ENCODE assay signal across 25 cellular contexts in the genomic region with DNA sequence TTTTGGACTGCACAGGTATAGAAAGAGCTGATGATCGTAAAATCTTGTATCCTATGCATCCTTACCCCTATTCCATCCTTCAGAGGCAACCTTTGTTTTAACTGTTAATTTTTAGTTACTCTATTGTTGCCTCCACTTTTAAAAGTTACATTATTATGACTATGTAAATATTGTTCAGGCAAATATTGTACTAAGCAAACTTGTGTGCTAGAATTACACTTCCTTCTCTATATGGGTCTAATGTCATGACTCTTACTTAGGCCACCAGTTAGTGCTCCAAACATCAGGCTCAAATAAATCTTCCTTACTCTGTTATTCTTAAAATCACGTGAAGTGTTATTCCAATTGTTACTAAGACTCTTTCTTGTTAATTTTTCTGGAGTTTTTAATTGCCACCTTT.
"Had no signal": no experiment of that assay in that cellular context is flagged by ENCODE, and none has a peak within 500 bp of the region (broad histone marks: within the 10 kb centered on the region; RNA-seq: fewer than 3 reads in every experiment).

No MANE protein-coding gene starts in this region.

- DNase-seq: activated CD4-positive, alpha-beta T cell treated with anti-CD3 and anti-CD28 coated beads for 48 hours; activated CD4-positive, alpha-beta T cell treated with anti-CD3 and anti-CD28 coated beads, Interleukin-2, amount 50 U/mL, for 48 hours; activated CD8-positive, alpha-beta memory T cell treated with anti-CD3 and anti-CD28 coated beads for 24 hours; activated naive CD4-positive, alpha-beta T cell; amniotic stem cell; brain microvascular endothelial cell; effector memory CD4-positive, alpha-beta T cell; left cardiac atrium; midbrain; naive thymus-derived CD8-positive, alpha-beta T cell; occipital lobe; psoas muscle; stimulated activated CD4-positive, alpha-beta T cell treated with anti-CD3 and anti-CD28 coated beads, Interleukin-1b, Interleukin-23, amount 100 ng/mL, for 48 hours; stimulated activated CD4-positive, alpha-beta T cell treated with anti-CD3 and anti-CD28 coated beads, Interleukin-4, amount 100 ng/mL, for 4 hours; stimulated activated CD8-positive, alpha-beta memory T cell treated with anti-CD3 and anti-CD28 coated beads, Interleukin-4, amount 100 ng/mL, for 48 hours; stimulated activated naive CD4-positive, alpha-beta T cell; T-helper 9 cell; tibial artery; WERI-Rb-1 had no signal

- H3K27me3 Mint-ChIP-seq: naive thymus-derived CD8-positive, alpha-beta T cell had no signal

- FAIRE-seq: colon, keratinocyte, TTC549 had no signal

- H3K9me3 Mint-ChIP-seq: naive thymus-derived CD8-positive, alpha-beta T cell; neural progenitor cell; T-helper 1 cell treated with Interleukin-12 subunit alpha and Interleukin-12 subunit beta and Interleukin-4 antibody, amounts not matched to agents 30 μg/mL and 1 μg/mL, for 36 hours had no signal

- H3K27ac Mint-ChIP-seq: neural progenitor cell; T-helper 1 cell treated with Interleukin-12 subunit alpha and Interleukin-12 subunit beta and Interleukin-4 antibody, amounts not matched to agents 30 μg/mL and 1 μg/mL, for 36 hours had no signal

- ATAC-seq: activated CD4-positive, CD25-positive, alpha-beta regulatory T cell treated with anti-CD3 and anti-CD28 coated beads, Interleukin-2, amount 50 U/mL, for 24 hours; left cardiac atrium; naive thymus-derived CD8-positive, alpha-beta T cell; psoas muscle had no signal

- H3K4me3 Mint-ChIP-seq: naive thymus-derived CD8-positive, alpha-beta T cell; neural progenitor cell; T-helper 1 cell treated with Interleukin-12 subunit alpha and Interleukin-12 subunit beta and Interleukin-4 antibody, amounts not matched to agents 30 μg/mL and 1 μg/mL, for 36 hours had no signal

- H3K4me1 Mint-ChIP-seq: neural progenitor cell had no signal
